In genomic region chr5:181246276-181247050, GRCh38 we compare ENCODE assay signal across 8 cellular contexts. TPM values are rescaled to one million over a fixed set of nuclear protein-coding genes. Genes with fewer than 3 reads are reported as not detected.
DNase-seq lines count a peak whose midpoint lies in the region; ATAC-seq and TF ChIP-seq lines count a peak whose summit lies in the region.

No MANE protein-coding gene starts in this region.

- peaks cover 40% of the 10 kb centered on the region for H3K36me3 ChIP-seq in HUES6 (ENCODE audit: control insufficient read depth, insufficient read depth, low read length)
- H3K36me3 ChIP-seq in naive thymus-derived CD4-positive, alpha-beta T cell (ENCODE audit: control insufficient read depth in 2 of 3, insufficient read depth in 3 of 3, low read length in 3 of 3), result peaks cover 6 to 8% (median 7%) of the 10 kb centered on the region in 3 experiments

- intact Hi-C loops in naive thymus-derived CD4-positive, alpha-beta T cell (cut with micrococcal nuclease), result loop anchor here in 1 of 2 donors (1.0 kb wide), 1 partner anchor 55 kb away; no protein-coding TSS in a partner anchor

- no peaks in the 10 kb centered on the region for H3K27me3 ChIP-seq in AG04450 (ENCODE audit: control insufficient read depth, insufficient read depth, low read length)
- 0 out of 2 replicates have a peak, but pooled peaks cover 2% of the 10 kb centered on the region for H3K27me3 ChIP-seq in HUES6 (ENCODE audit: control insufficient read depth, insufficient read depth, low read length)
- H3K27me3 ChIP-seq in naive thymus-derived CD4-positive, alpha-beta T cell (ENCODE audit: control insufficient read depth in 2 of 2, insufficient read depth in 2 of 2, low read length in 2 of 2), result no peaks in the 10 kb centered on the region

- TF ChIP-seq CTCF in AG04450 (IDR thresholded peaks at IDR 0.05; ENCODE audit: low read depth, low read length), result no peak

- H3K9me3 ChIP-seq in AG04450 (ENCODE audit: control insufficient read depth, insufficient read depth, low read length) (no peaks in the 10 kb centered on the region; the same call in 1 of the 2 replicates), HUES6 (ENCODE audit: control insufficient read depth, insufficient read depth, low read depth, low read length) (no peaks in the 10 kb centered on the region)
- no peaks in the 10 kb centered on the region for H3K9me3 ChIP-seq in naive thymus-derived CD4-positive, alpha-beta T cell (ENCODE audit: control insufficient read depth in 2 of 3, low read length in 3 of 3)

- H3K9ac ChIP-seq in HUES6 (ENCODE audit: low read length), result peak overlapping the region; percentile 97

- ATAC-seq in GM19463 (IDR thresholded peaks at IDR 0.05; ENCODE audit: unreplicated experiment) (peak; percentile 50), esophagus mucosa (peak; percentile 81)
- ATAC-seq in naive thymus-derived CD4-positive, alpha-beta T cell, result peak; percentile 49

- POLR2A ChIA-PET in AG04450 (lab: Yijun Ruan, JAX), result interaction anchor here (1.0 kb wide), 1 partner anchor 15 kb away, joined by 10 read pairs; no protein-coding TSS in a partner anchor
- POLR2A ChIA-PET in naive thymus-derived CD4-positive, alpha-beta T cell (lab: Charles Lee), result interaction anchor here (1.1 to 13.0 kb wide), 7 partner anchors 14 to 415 kb away, joined by 4 to 305 read pairs (median 8); partner anchors contain the start of genes TRIM41 and TRIM52

- H3K4me3 ChIP-seq in AG04450 (ENCODE audit: low read depth, low read length) (peak overlapping the region; percentile 91), HUES6 (ENCODE audit: low read depth, low read length) (peak overlapping the region; percentile 95)
- H3K4me3 ChIP-seq in naive thymus-derived CD4-positive, alpha-beta T cell (ENCODE audit: low read length), result peak overlapping the region; percentile 85

- H3K4me1 Mint-ChIP-seq in naive thymus-derived CD4-positive, alpha-beta T cell, result peaks cover 52 to 92% (median 75%) of the 10 kb centered on the region in 7 donors
- peaks cover 81% of the 10 kb centered on the region for H3K4me1 Mint-ChIP-seq in stimulated activated naive CD8-positive, alpha-beta T cell treated with anti-CD3 and anti-CD28 coated beads, Interleukin-15, Interleukin-2, amounts not matched to agents 100 ng/mL and 50 ng/mL, for 24 hours (ENCODE audit: low read depth)

- H3K27me3 Mint-ChIP-seq in naive thymus-derived CD4-positive, alpha-beta T cell, result no peaks in the 10 kb centered on the region
- no peaks in the 10 kb centered on the region for H3K27me3 Mint-ChIP-seq in stimulated activated naive CD8-positive, alpha-beta T cell treated with anti-CD3 and anti-CD28 coated beads, Interleukin-15, Interleukin-2, amounts not matched to agents 100 ng/mL and 50 ng/mL, for 24 hours

- peaks cover 4 to 35% (median 11%) of the 10 kb centered on the region in 5 donors for H3K36me3 Mint-ChIP-seq in naive thymus-derived CD4-positive, alpha-beta T cell
- peaks cover 63% of the 10 kb centered on the region for H3K36me3 Mint-ChIP-seq in stimulated activated naive CD8-positive, alpha-beta T cell treated with anti-CD3 and anti-CD28 coated beads, Interleukin-15, Interleukin-2, amounts not matched to agents 100 ng/mL and 50 ng/mL, for 24 hours (ENCODE audit: low read depth)

- peak; percentile 54 for DNase-seq in AG04450 (ENCODE audit: low read depth, low spot score)
- DNase-seq in activated CD8-positive, alpha-beta memory T cell treated with anti-CD3 and anti-CD28 coated beads, Interleukin-2, amount 50 U/mL, for 24 hours (ENCODE audit: extremely low read depth), result peak; percentile 64
- DNase-seq in naive thymus-derived CD4-positive, alpha-beta T cell, result peak in 8 of 9 donors; percentile 42 to 89 (median 56)
- no peak for DNase-seq in NCI-H2196 (lab: John Stamatoyannopoulos, UW; ENCODE audit: unreplicated experiment)

- no peaks in the 10 kb centered on the region for H3K9me3 Mint-ChIP-seq in naive thymus-derived CD4-positive, alpha-beta T cell
- no peaks in the 10 kb centered on the region for H3K9me3 Mint-ChIP-seq in stimulated activated naive CD8-positive, alpha-beta T cell treated with anti-CD3 and anti-CD28 coated beads, Interleukin-15, Interleukin-2, amounts not matched to agents 100 ng/mL and 50 ng/mL, for 24 hours

- peaks cover 35% of the 10 kb centered on the region for H3K4me1 ChIP-seq in HUES6 (ENCODE audit: control insufficient read depth, insufficient read depth, low read length)
- peaks cover 36 to 43% of the 10 kb centered on the region in 2 donors for H3K4me1 ChIP-seq in naive thymus-derived CD4-positive, alpha-beta T cell (ENCODE audit: control insufficient read depth in 2 of 2, insufficient read depth in 2 of 2, low read length in 2 of 2)

- peak overlapping the region; percentile 88 to 99 (median 94) for H3K4me3 Mint-ChIP-seq in naive thymus-derived CD4-positive, alpha-beta T cell
- H3K4me3 Mint-ChIP-seq in stimulated activated naive CD8-positive, alpha-beta T cell treated with anti-CD3 and anti-CD28 coated beads, Interleukin-15, Interleukin-2, amounts not matched to agents 100 ng/mL and 50 ng/mL, for 24 hours, result peak overlapping the region; percentile 91

- peak overlapping the region; percentile 93 to 98 (median 95) for H3K27ac Mint-ChIP-seq in naive thymus-derived CD4-positive, alpha-beta T cell
- H3K27ac Mint-ChIP-seq in stimulated activated naive CD8-positive, alpha-beta T cell treated with anti-CD3 and anti-CD28 coated beads, Interleukin-15, Interleukin-2, amounts not matched to agents 100 ng/mL and 50 ng/mL, for 24 hours, result peak overlapping the region; percentile 100

- H3K27ac ChIP-seq in AG04450 (ENCODE audit: low read depth, low read length), result peak overlapping the region; percentile 96
- peak overlapping the region; percentile 85 for H3K27ac ChIP-seq in HUES6 (ENCODE audit: low read depth, low read length)
- peak overlapping the region; percentile 91 for H3K27ac ChIP-seq in naive thymus-derived CD4-positive, alpha-beta T cell (ENCODE audit: low read depth, low read length)

- CTCF ChIA-PET in AG04450 (lab: Charles Lee), result no interaction called here
- CTCF ChIA-PET in naive thymus-derived CD4-positive, alpha-beta T cell (lab: Charles Lee), result interaction anchor here (0.6 to 0.8 kb wide), 2 partner anchors 62 to 110 kb away, joined by 3 to 4 read pairs; no protein-coding TSS in a partner anchor

RNA-seq across cellular contexts. Expression of gene RACK1, which starts 2.8 kb away (rescaled TPM):
- polyA plus RNA-seq in AG04450 (2011; rRNA removed), result 4,422 and 6,028 TPM in 2 replicates
- 6,011 and 8,408 TPM in 2 replicates for polyA minus RNA-seq in AG04450 (2011; rRNA and poly(A)+ RNA removed)
- 1,941 TPM for total RNA-seq in esophagus mucosa
- 1,000 to 10,000 TPM; 1,703 to 2,739 (median 2,322) TPM for total RNA-seq in naive thymus-derived CD4-positive, alpha-beta T cell
- polyA plus RNA-seq in naive thymus-derived CD4-positive, alpha-beta T cell, result 1,000 to 10,000 TPM; 2,748 to 2,829 TPM

RNA-seq across cellular contexts. Expression of gene TRIM52, which starts 14.5 kb away (rescaled TPM):
- polyA plus RNA-seq in AG04450 (2011; rRNA removed), result 6.2 and 8.7 TPM in 2 replicates
- polyA minus RNA-seq in AG04450 (2011; rRNA and poly(A)+ RNA removed), result 9.6 and 10.3 TPM in 2 replicates
- 2.7 TPM for total RNA-seq in esophagus mucosa
- 10 to 100 TPM; 31.4 to 71.6 (median 35.7) TPM for total RNA-seq in naive thymus-derived CD4-positive, alpha-beta T cell
- polyA plus RNA-seq in naive thymus-derived CD4-positive, alpha-beta T cell, result 10 to 100 TPM; 39.2 to 50.5 TPM

RNA-seq across cellular contexts. Expression of gene TRIM41, which starts 23.4 kb away (rescaled TPM):
- polyA plus RNA-seq in AG04450 (2011; rRNA removed), result 11.5 and 12.3 TPM in 2 replicates
- polyA minus RNA-seq in AG04450 (2011; rRNA and poly(A)+ RNA removed), result 10.3 and 10.5 TPM in 2 replicates
- 16.4 TPM for total RNA-seq in esophagus mucosa
- 10 to 100 TPM; 27.3 to 36.5 (median 32.6) TPM for total RNA-seq in naive thymus-derived CD4-positive, alpha-beta T cell
- polyA plus RNA-seq in naive thymus-derived CD4-positive, alpha-beta T cell, result 1 to 10 TPM in 1 of 2 donors, under 1 TPM in 1; 0.72 to 1.1 TPM

RNA-seq across cellular contexts. Expression of gene TRIM7, which starts 41.5 kb away (rescaled TPM):
- polyA plus RNA-seq in AG04450 (2011; rRNA removed), result 0.66 and 1.1 TPM in 2 replicates
- 0.17 and 0.18 TPM in 2 replicates for polyA minus RNA-seq in AG04450 (2011; rRNA and poly(A)+ RNA removed)
- total RNA-seq in esophagus mucosa, result 36.9 TPM
- 1 to 10 TPM; 1.1 to 6.1 (median 3.6) TPM for total RNA-seq in naive thymus-derived CD4-positive, alpha-beta T cell
- under 1 TPM in 1 of 2 donors, not detected in 1; 0.28 TPM for polyA plus RNA-seq in naive thymus-derived CD4-positive, alpha-beta T cell
